ENCODE assay signal across 14 cellular contexts in the genomic region with DNA sequence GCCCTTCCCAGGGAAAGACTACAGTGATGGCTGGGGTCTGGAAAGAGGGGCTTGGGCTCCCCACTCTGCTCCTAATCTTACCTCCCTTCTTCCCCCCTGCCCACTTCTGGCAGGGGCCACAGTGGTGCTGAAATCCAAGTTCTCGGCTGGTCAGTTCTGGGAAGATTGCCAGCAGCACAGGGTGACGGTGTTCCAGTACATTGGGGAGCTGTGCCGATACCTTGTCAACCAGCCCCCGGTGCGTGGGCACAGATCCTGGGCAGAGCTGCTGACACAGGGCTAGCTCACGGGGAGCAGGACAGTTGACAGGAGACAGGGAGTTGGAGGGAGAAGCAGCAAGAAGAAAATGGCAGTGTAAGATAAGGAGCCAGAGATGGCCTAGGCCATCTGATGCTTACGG. TPM values are rescaled to one million over a fixed set of nuclear protein-coding genes. Genes with fewer than 3 reads are reported as not detected.
DNase-seq lines count a peak whose midpoint lies in the region; ATAC-seq and TF ChIP-seq lines count a peak whose summit lies in the region.
"Had no signal": no experiment of that assay in that cellular context is flagged by ENCODE, and none has a peak within 500 bp of the region (broad histone marks: within the 10 kb centered on the region; RNA-seq: fewer than 3 reads in every experiment).

No MANE protein-coding gene starts in this region.

- no peak for TF ChIP-seq RAD21 in Ishikawa (IDR thresholded peaks at IDR 0.05; ENCODE audit: low read depth)

- no peak overlapping the region for H3K9ac ChIP-seq in neuronal stem cell (ENCODE audit: low read depth, low read length, poor library complexity)
- H3K9ac ChIP-seq: neural progenitor cell had no signal

- no peak overlapping the region for H3K4me3 ChIP-seq in neuronal stem cell (ENCODE audit: low read length in 2 of 2)
- H3K4me3 ChIP-seq: neural progenitor cell had no signal

- H3K79me1 ChIP-seq in neuronal stem cell (ENCODE audit: low read depth, low read length): peaks cover 4% of the 10 kb centered on the region

- H2BK15ac ChIP-seq in neuronal stem cell (ENCODE audit: low read length): no peak overlapping the region

- no peak for TF ChIP-seq CTCF in 22Rv1 (IDR thresholded peaks at IDR 0.05)

- no peak for DNase-seq in effector memory CD8-positive, alpha-beta T cell
- DNase-seq in neuronal stem cell (ENCODE audit: low spot score): no peak
- no peak for DNase-seq in activated T-cell treated with anti-CD3 and anti-CD28 coated beads, Interleukin-2, amount 50 U/mL, for 4 hours
- DNase-seq in COR-L47 (lab: John Stamatoyannopoulos, UW): no peak
- DNase-seq: activated CD4-positive, alpha-beta memory T cell treated with anti-CD3 and anti-CD28 coated beads, Interleukin-2, amount 10 ng/mL, durations not matched to agents 7 days and 5 days; activated naive CD4-positive, alpha-beta T cell treated with anti-CD3 and anti-CD28 coated beads for 36 hours; HCEC 1CT; NCI-H1436; T1000 had no signal

- no peaks in the 10 kb centered on the region for H3K9me3 ChIP-seq in neuronal stem cell (replicated peaks in 1 of 2; ENCODE audit: control insufficient read depth in 2 of 2, insufficient read depth in 1 of 2, low read depth in 1 of 2, low read length in 2 of 2)

- H2AK5ac ChIP-seq in neuronal stem cell (ENCODE audit: low read depth, low read length): peak overlapping the region; percentile 40

- H3K4me1 Mint-ChIP-seq in effector memory CD8-positive, alpha-beta T cell (ENCODE audit: low read depth in 2 of 2): peaks cover 30 to 39% of the 10 kb centered on the region in 2 donors
- H3K4me1 Mint-ChIP-seq in activated T-cell treated with anti-CD3 and anti-CD28 coated beads, Interleukin-2, amount 50 U/mL, for 4 hours (ENCODE audit: low read depth): peaks cover 25% of the 10 kb centered on the region

- H3K18ac ChIP-seq in neuronal stem cell (ENCODE audit: low read length): no peak overlapping the region

- H3K4ac ChIP-seq in neuronal stem cell (ENCODE audit: low read length): no peak overlapping the region

- peaks cover 0 to 5% (median 0%) of the 10 kb centered on the region in 3 experiments for H3K27me3 ChIP-seq in neuronal stem cell (ENCODE audit: control insufficient read depth in 3 of 3, insufficient read depth in 3 of 3, low read depth in 1 of 3, low read length in 3 of 3)

- no peak overlapping the region for H2BK5ac ChIP-seq in neuronal stem cell (ENCODE audit: low read length)

- H4K8ac ChIP-seq in neuronal stem cell (ENCODE audit: low read depth, low read length): no peak overlapping the region

- H3K23ac ChIP-seq in neuronal stem cell (ENCODE audit: low read depth, low read length, poor library complexity): peak overlapping the region; percentile 50

- H4K91ac ChIP-seq in neuronal stem cell (ENCODE audit: low read depth, low read length, poor library complexity): no peak overlapping the region

- no peak overlapping the region for H2AFZ ChIP-seq in neuronal stem cell (ENCODE audit: low read length)
- H2AFZ ChIP-seq: neural progenitor cell had no signal

- H3K9me3 Mint-ChIP-seq in effector memory CD8-positive, alpha-beta T cell: no peaks in the 10 kb centered on the region
- H3K9me3 Mint-ChIP-seq in activated T-cell treated with anti-CD3 and anti-CD28 coated beads, Interleukin-2, amount 50 U/mL, for 4 hours: no peaks in the 10 kb centered on the region
- H3K9me3 Mint-ChIP-seq: activated CD4-positive, alpha-beta memory T cell treated with anti-CD3 and anti-CD28 coated beads, Interleukin-2, amount 10 ng/mL, durations not matched to agents 7 days and 5 days; activated naive CD4-positive, alpha-beta T cell treated with anti-CD3 and anti-CD28 coated beads for 36 hours; neural progenitor cell had no signal

- H3K27ac ChIP-seq in 22Rv1 (peak overlapping the region; percentile 99; the same call in 1 of the 2 replicates), neuronal stem cell (replicated peaks; ENCODE audit: low read length) (no peak overlapping the region)
- H3K27ac ChIP-seq: neural progenitor cell had no signal

- no peak overlapping the region for H2BK120ac ChIP-seq in neuronal stem cell (ENCODE audit: low read depth, low read length)

- no peak overlapping the region for H3K14ac ChIP-seq in neuronal stem cell (ENCODE audit: low read length)

- peaks cover 9 to 62% of the 10 kb centered on the region in 2 donors for H3K36me3 ChIP-seq in neuronal stem cell (replicated peaks in 1 of 2; ENCODE audit: control insufficient read depth in 2 of 2, insufficient read depth in 2 of 2, low read length in 2 of 2)
- H3K36me3 ChIP-seq: neural progenitor cell had no signal

- H3K27me3 Mint-ChIP-seq in effector memory CD8-positive, alpha-beta T cell: no peaks in the 10 kb centered on the region
- no peaks in the 10 kb centered on the region for H3K27me3 Mint-ChIP-seq in activated T-cell treated with anti-CD3 and anti-CD28 coated beads, Interleukin-2, amount 50 U/mL, for 4 hours (ENCODE audit: low read depth)
- H3K27me3 Mint-ChIP-seq: activated CD4-positive, alpha-beta memory T cell treated with anti-CD3 and anti-CD28 coated beads, Interleukin-2, amount 10 ng/mL, durations not matched to agents 7 days and 5 days had no signal

- TF ChIP-seq EP300 in Ishikawa (IDR thresholded peaks at IDR 0.05; ENCODE audit: borderline replicate concordance): no peak

- no CpG with 5 or more reads among the region's 7 CpGs for WGBS in neuronal stem cell (ENCODE audit: extremely low coverage in 2 of 2, insufficient read length in 2 of 2, insufficient replicate concordance in 1 of 2), 2 donors

- peak overlapping the region; percentile 55 to 80 for H3K27ac Mint-ChIP-seq in effector memory CD8-positive, alpha-beta T cell
- H3K27ac Mint-ChIP-seq: activated CD4-positive, alpha-beta memory T cell treated with anti-CD3 and anti-CD28 coated beads, Interleukin-2, amount 10 ng/mL, durations not matched to agents 7 days and 5 days; activated naive CD4-positive, alpha-beta T cell treated with anti-CD3 and anti-CD28 coated beads for 36 hours had no signal

- no peak overlapping the region for H3K4me2 ChIP-seq in neuronal stem cell (ENCODE audit: insufficient read depth, low read length, poor library complexity, severe bottlenecking)
- H3K4me2 ChIP-seq: neural progenitor cell had no signal

- H3K36me3 Mint-ChIP-seq in effector memory CD8-positive, alpha-beta T cell (ENCODE audit: insufficient read depth): peaks cover 15% of the 10 kb centered on the region
- no peaks in the 10 kb centered on the region for H3K36me3 Mint-ChIP-seq in activated T-cell treated with anti-CD3 and anti-CD28 coated beads, Interleukin-2, amount 50 U/mL, for 4 hours (ENCODE audit: insufficient read depth)

- H2BK12ac ChIP-seq in neuronal stem cell (ENCODE audit: low read length): no peak overlapping the region

- ATAC-seq in effector memory CD8-positive, alpha-beta T cell (replicated peaks): no peak
- ATAC-seq in activated T-cell treated with anti-CD3 and anti-CD28 coated beads, Interleukin-2, amount 50 U/mL, for 4 hours: no peak
- ATAC-seq in HG02798 (IDR thresholded peaks at IDR 0.05; ENCODE audit: poor library complexity, unreplicated experiment) (no peak), HG03571 (IDR thresholded peaks at IDR 0.05; ENCODE audit: unreplicated experiment) (no peak)

- H3K4me3 Mint-ChIP-seq in effector memory CD8-positive, alpha-beta T cell: no peak overlapping the region
- H3K4me3 Mint-ChIP-seq in activated T-cell treated with anti-CD3 and anti-CD28 coated beads, Interleukin-2, amount 50 U/mL, for 4 hours: no peak overlapping the region
- H3K4me3 Mint-ChIP-seq: activated naive CD4-positive, alpha-beta T cell treated with anti-CD3 and anti-CD28 coated beads for 36 hours had no signal

- peaks cover 0 to 7% of the 10 kb centered on the region in 2 donors for H3K4me1 ChIP-seq in neuronal stem cell (ENCODE audit: control insufficient read depth in 2 of 2, insufficient read depth in 1 of 2, low read depth in 1 of 2, low read length in 2 of 2)

TF ChIP-seq in Ishikawa, 13 proteins besides CTCF, POLR2A, EP300 and RAD21 (continues in another document):
- TF ChIP-seq TCF12 (IDR thresholded peaks at IDR 0.05; ENCODE audit: low read depth) (no peak), CEBPB (IDR thresholded peaks at IDR 0.05) (no peak), TAF1 (IDR thresholded peaks at IDR 0.05; ENCODE audit: low read depth) (no peak), EGR1 (IDR thresholded peaks at IDR 0.05) (0 out of 2 replicates have a peak, but pooled peaks have one; percentile 7), YY1 (IDR thresholded peaks at IDR 0.05; ENCODE audit: low read depth) (no peak), NFIC (IDR thresholded peaks at IDR 0.05) (0 out of 2 replicates have a peak, but pooled peaks have one; percentile 15), CREB1 (IDR thresholded peaks at IDR 0.05; ENCODE audit: low read depth) (no peak)
- TF ChIP-seq, protein P1, sequence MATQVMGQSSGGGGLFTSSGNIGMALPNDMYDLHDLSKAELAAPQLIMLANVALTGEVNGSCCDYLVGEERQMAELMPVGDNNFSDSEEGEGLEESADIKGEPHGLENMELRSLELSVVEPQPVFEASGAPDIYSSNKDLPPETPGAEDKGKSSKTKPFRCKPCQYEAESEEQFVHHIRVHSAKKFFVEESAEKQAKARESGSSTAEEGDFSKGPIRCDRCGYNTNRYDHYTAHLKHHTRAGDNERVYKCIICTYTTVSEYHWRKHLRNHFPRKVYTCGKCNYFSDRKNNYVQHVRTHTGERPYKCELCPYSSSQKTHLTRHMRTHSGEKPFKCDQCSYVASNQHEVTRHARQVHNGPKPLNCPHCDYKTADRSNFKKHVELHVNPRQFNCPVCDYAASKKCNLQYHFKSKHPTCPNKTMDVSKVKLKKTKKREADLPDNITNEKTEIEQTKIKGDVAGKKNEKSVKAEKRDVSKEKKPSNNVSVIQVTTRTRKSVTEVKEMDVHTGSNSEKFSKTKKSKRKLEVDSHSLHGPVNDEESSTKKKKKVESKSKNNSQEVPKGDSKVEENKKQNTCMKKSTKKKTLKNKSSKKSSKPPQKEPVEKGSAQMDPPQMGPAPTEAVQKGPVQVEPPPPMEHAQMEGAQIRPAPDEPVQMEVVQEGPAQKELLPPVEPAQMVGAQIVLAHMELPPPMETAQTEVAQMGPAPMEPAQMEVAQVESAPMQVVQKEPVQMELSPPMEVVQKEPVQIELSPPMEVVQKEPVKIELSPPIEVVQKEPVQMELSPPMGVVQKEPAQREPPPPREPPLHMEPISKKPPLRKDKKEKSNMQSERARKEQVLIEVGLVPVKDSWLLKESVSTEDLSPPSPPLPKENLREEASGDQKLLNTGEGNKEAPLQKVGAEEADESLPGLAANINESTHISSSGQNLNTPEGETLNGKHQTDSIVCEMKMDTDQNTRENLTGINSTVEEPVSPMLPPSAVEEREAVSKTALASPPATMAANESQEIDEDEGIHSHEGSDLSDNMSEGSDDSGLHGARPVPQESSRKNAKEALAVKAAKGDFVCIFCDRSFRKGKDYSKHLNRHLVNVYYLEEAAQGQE (IDR thresholded peaks at IDR 0.05; ENCODE audit: low read depth): no peak

RNA-seq across cellular contexts. Expression of a gene that starts 2.4 kb away (rescaled TPM):
- 7.5 TPM for polyA plus RNA-seq in neuronal stem cell (2013, experiment 1 of 2)
- polyA plus RNA-seq in neuronal stem cell (2013, experiment 2 of 2): 7.2 TPM
- total RNA-seq in activated T-cell treated with anti-CD3 and anti-CD28 coated beads, Interleukin-2, amount 50 U/mL, for 4 hours: 1 to 10 TPM; 3.8 to 6.0 (median 6.0) TPM

RNA-seq across cellular contexts. Expression of a gene that starts 49.8 kb away (rescaled TPM):
- polyA plus RNA-seq in neuronal stem cell (2013, experiment 1 of 2): 24.8 TPM
- polyA plus RNA-seq in neuronal stem cell (2013, experiment 2 of 2): 24.2 TPM
- 10 to 100 TPM; 46.9 to 49.4 (median 48.5) TPM for total RNA-seq in activated T-cell treated with anti-CD3 and anti-CD28 coated beads, Interleukin-2, amount 50 U/mL, for 4 hours
